In the genomic region with DNA sequence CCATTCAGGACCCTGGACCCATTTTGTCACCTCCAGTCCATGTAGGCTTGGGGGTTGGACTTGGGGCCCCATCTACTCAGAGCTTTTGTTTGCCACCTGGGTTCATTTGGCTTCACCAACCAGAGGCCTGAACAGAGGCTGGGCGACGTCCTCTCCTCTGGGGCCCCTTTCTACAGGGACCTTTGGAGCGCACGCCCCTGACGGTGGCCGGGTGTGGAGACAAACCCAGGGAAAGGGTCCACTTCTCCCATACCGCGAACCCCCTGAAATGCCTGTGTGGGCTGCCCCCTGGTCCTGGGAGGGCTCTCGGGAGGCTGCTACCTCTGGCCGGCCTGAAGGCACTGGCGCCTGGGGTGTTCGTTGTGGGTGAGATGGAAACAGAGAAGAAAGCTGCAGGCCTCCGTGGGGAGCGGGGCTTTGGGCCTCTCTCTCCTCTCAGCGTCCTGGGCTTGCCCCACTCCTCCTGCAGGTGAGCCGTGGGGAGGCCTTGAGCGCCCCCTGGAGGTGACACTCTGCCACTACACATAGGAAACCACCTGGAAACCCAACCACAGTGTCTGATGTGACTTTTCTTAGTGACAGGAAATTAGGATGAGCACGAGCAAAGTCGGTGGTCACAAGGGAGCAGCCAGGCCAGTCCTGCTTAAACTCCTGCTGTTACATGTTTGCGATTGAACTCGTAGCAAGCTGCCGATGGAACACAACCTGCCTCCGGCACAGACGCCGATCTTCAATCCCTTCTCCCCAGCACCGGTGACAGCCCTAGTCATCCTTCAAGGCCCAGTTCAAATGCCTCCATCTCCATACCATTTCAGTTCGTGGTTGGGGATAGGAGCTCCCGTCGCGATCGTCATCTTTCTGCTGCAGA, we compare ENCODE assay signal across 8 cellular contexts. TPM values are rescaled to one million over a fixed set of nuclear protein-coding genes. Genes with fewer than 3 reads are reported as not detected.
A peak's percentile ranks its signal among the peaks of the same experiment; 100 is the strongest.
DNase-seq lines count a peak whose midpoint lies in the region; ATAC-seq and TF ChIP-seq lines count a peak whose summit lies in the region.

No MANE protein-coding gene starts in this region.

- peak; percentile 76 for TF ChIP-seq CTCF in fibroblast of pulmonary artery (IDR thresholded peaks at IDR 0.05; ENCODE audit: low read length, missing control alignments)
- TF ChIP-seq CTCF in sigmoid colon (IDR thresholded peaks at IDR 0.05) = peak in 3 of 4 experiments; percentile 12 to 55 (median 32)

- peak; percentile 77 for DNase-seq in DMS53 (lab: John Stamatoyannopoulos, UW)
- peak; percentile 13 for DNase-seq in NCI-H774 (lab: John Stamatoyannopoulos, UW)
- peak; percentile 76 for DNase-seq in activated T-cell treated with anti-CD3 and anti-CD28 coated beads, Interleukin-2, amount 50 U/mL, for 24 hours
- no peak for DNase-seq in fibroblast of pulmonary artery (ENCODE audit: low read depth)
- DNase-seq in sigmoid colon = peak; percentile 53
- DNase-seq in superior temporal gyrus (ENCODE audit: extremely low spot score) = no peak
- no peak for DNase-seq in inferior parietal cortex (ENCODE audit: extremely low spot score)

- no peak for TF ChIP-seq EP300 in sigmoid colon (IDR thresholded peaks at IDR 0.05)

- no peak for TF ChIP-seq POLR2A in sigmoid colon (IDR thresholded peaks at IDR 0.05)

- peaks cover 27% of the 10 kb centered on the region for H3K27me3 Mint-ChIP-seq in activated T-cell treated with anti-CD3 and anti-CD28 coated beads, Interleukin-2, amount 50 U/mL, for 24 hours

- peak; percentile 56 for ATAC-seq in HG02642 (IDR thresholded peaks at IDR 0.05; ENCODE audit: poor library complexity, unreplicated experiment)

- no peak overlapping the region for H3K27ac ChIP-seq in sigmoid colon

- no peaks in the 10 kb centered on the region for H3K36me3 Mint-ChIP-seq in activated T-cell treated with anti-CD3 and anti-CD28 coated beads, Interleukin-2, amount 50 U/mL, for 24 hours (ENCODE audit: low read depth)

- intact Hi-C loops in sigmoid colon (cut with DNase I) = loop anchor here (5.0 kb wide), 1 partner anchor 205 kb away; no protein-coding TSS in a partner anchor

- H3K9me3 Mint-ChIP-seq in activated T-cell treated with anti-CD3 and anti-CD28 coated beads, Interleukin-2, amount 50 U/mL, for 24 hours = no peaks in the 10 kb centered on the region

- WGBS in sigmoid colon, 2 donors = 67 to 68% methylated on average over 31 of the region's 31 CpGs

- no peak overlapping the region for H3K27ac Mint-ChIP-seq in activated T-cell treated with anti-CD3 and anti-CD28 coated beads, Interleukin-2, amount 50 U/mL, for 24 hours

- no peaks in the 10 kb centered on the region for H3K36me3 ChIP-seq in sigmoid colon

- H3K4me1 ChIP-seq in sigmoid colon = no peaks in the 10 kb centered on the region

- H3K4me3 ChIP-seq in fibroblast of pulmonary artery (replicated peaks; ENCODE audit: low read depth, low read length) (no peak overlapping the region), sigmoid colon (no peak overlapping the region)

- H3K4me3 Mint-ChIP-seq in activated T-cell treated with anti-CD3 and anti-CD28 coated beads, Interleukin-2, amount 50 U/mL, for 24 hours = no peak overlapping the region

- peaks cover 5% of the 10 kb centered on the region for H3K4me1 Mint-ChIP-seq in activated T-cell treated with anti-CD3 and anti-CD28 coated beads, Interleukin-2, amount 50 U/mL, for 24 hours (ENCODE audit: low read depth)

- peaks cover 0 to 24% (median 8%) of the 10 kb centered on the region in 3 donors for H3K27me3 ChIP-seq in sigmoid colon

- H3K9me3 ChIP-seq in sigmoid colon = no peaks in the 10 kb centered on the region

RNA-seq across cellular contexts. Expression of a gene that starts 12.0 kb away (rescaled TPM):
- total RNA-seq in sigmoid colon = not detected
- polyA plus RNA-seq in sigmoid colon = under 1 TPM in 2 of 3 donors, not detected in 1; 0.04 to 0.60 TPM

Comparison
In these comparisons a context has a peak if more than half of its experiments do, and no peak if none do; other contexts are left out.
1. DNase-seq: peak in DMS53 (single experiment), NCI-H774 (single experiment), activated T-cell treated with anti-CD3 and anti-CD28 coated beads, Interleukin-2, amount 50 U/mL, for 24 hours (single experiment) and sigmoid colon (single experiment); none in fibroblast of pulmonary artery (single experiment), superior temporal gyrus (single experiment) and inferior parietal cortex (single experiment).